3 cellular contexts compared by ENCODE assay signal in genomic region chr14:23043749-23044148, GRCh38.
TF ChIP-seq lines count a peak whose summit lies in the region.

No MANE protein-coding gene starts in this region.

TF ChIP-seq in SK-N-SH, 30 proteins besides CTCF, POLR2A, EP300 and RAD21:
- no peak for TF ChIP-seq FOXJ3 (CRISPR knock-in tag; IDR thresholded peaks at IDR 0.05)
- no peak for TF ChIP-seq MAX (IDR thresholded peaks at IDR 0.05; ENCODE audit: low read depth)
- TF ChIP-seq, protein P1, sequence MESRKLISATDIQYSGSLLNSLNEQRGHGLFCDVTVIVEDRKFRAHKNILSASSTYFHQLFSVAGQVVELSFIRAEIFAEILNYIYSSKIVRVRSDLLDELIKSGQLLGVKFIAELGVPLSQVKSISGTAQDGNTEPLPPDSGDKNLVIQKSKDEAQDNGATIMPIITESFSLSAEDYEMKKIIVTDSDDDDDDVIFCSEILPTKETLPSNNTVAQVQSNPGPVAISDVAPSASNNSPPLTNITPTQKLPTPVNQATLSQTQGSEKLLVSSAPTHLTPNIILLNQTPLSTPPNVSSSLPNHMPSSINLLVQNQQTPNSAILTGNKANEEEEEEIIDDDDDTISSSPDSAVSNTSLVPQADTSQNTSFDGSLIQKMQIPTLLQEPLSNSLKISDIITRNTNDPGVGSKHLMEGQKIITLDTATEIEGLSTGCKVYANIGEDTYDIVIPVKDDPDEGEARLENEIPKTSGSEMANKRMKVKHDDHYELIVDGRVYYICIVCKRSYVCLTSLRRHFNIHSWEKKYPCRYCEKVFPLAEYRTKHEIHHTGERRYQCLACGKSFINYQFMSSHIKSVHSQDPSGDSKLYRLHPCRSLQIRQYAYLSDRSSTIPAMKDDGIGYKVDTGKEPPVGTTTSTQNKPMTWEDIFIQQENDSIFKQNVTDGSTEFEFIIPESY (IDR thresholded peaks at IDR 0.05; ENCODE audit: borderline replicate concordance, low read depth), result no peak
- no peak for TF ChIP-seq TCF12 (IDR thresholded peaks at IDR 0.05)
- no peak for TF ChIP-seq NRF1 (IDR thresholded peaks at IDR 0.05; ENCODE audit: low read depth, low read length)
- no peak for TF ChIP-seq USF1 (IDR thresholded peaks at IDR 0.05; ENCODE audit: borderline replicate concordance, low read depth)
- no peak for TF ChIP-seq SIN3A (IDR thresholded peaks at IDR 0.05; ENCODE audit: borderline replicate concordance, low read depth, low read length)
- TF ChIP-seq, protein P2, sequence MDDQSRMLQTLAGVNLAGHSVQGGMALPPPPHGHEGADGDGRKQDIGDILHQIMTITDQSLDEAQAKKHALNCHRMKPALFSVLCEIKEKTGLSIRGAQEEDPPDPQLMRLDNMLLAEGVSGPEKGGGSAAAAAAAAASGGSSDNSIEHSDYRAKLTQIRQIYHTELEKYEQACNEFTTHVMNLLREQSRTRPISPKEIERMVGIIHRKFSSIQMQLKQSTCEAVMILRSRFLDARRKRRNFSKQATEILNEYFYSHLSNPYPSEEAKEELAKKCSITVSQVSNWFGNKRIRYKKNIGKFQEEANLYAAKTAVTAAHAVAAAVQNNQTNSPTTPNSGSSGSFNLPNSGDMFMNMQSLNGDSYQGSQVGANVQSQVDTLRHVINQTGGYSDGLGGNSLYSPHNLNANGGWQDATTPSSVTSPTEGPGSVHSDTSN (IDR thresholded peaks at IDR 0.05), result no peak
- TF ChIP-seq RFX5 (IDR thresholded peaks at IDR 0.05; ENCODE audit: low read length), result no peak
- TF ChIP-seq RXRA (IDR thresholded peaks at IDR 0.05; ENCODE audit: borderline replicate concordance, low read depth), result no peak
- no peak for TF ChIP-seq SMC3 (IDR thresholded peaks at IDR 0.05; ENCODE audit: low read depth, low read length)
- TF ChIP-seq MXI1 (IDR thresholded peaks at IDR 0.05; ENCODE audit: low read depth, low read length), result no peak
- no peak for TF ChIP-seq CHD2 (IDR thresholded peaks at IDR 0.05; ENCODE audit: low read length, partially characterized antibody)
- no peak for TF ChIP-seq NFIC (IDR thresholded peaks at IDR 0.05; ENCODE audit: borderline replicate concordance)
- no peak for TF ChIP-seq TEAD4 (IDR thresholded peaks at IDR 0.05; ENCODE audit: borderline replicate concordance, insufficient read depth)
- no peak for TF ChIP-seq GABPA (IDR thresholded peaks at IDR 0.05; ENCODE audit: low read depth)
- TF ChIP-seq EZH2phosphoT487 (IDR thresholded peaks at IDR 0.05; ENCODE audit: borderline replicate concordance, low read depth), result no peak
- TF ChIP-seq RCOR1 (IDR thresholded peaks at IDR 0.05; ENCODE audit: low read length), result no peak
TF ChIP-seq in SK-N-SH: peak in this region for 0.

TF ChIP-seq in SK-N-SH treated with all-trans-retinoic acid at 6 μM for 48 hours, 23 proteins besides CTCF, POLR2A, EP300 and RAD21:
- TF ChIP-seq ISL1 (CRISPR knock-in tag; IDR thresholded peaks at IDR 0.05) (no peak), TOX (CRISPR knock-in tag; IDR thresholded peaks at IDR 0.05; ENCODE audit: borderline replicate concordance) (no peak), ZNF565 (CRISPR knock-in tag; conservative IDR thresholded peaks at IDR 0.05; ENCODE audit: low read depth) (no peak), OSR1 (CRISPR knock-in tag; IDR thresholded peaks at IDR 0.05) (no peak), ZFP3 (CRISPR knock-in tag; IDR thresholded peaks at IDR 0.05) (no peak), SNAI2 (CRISPR knock-in tag; IDR thresholded peaks at IDR 0.05) (no peak)
- TF ChIP-seq, protein P3, sequence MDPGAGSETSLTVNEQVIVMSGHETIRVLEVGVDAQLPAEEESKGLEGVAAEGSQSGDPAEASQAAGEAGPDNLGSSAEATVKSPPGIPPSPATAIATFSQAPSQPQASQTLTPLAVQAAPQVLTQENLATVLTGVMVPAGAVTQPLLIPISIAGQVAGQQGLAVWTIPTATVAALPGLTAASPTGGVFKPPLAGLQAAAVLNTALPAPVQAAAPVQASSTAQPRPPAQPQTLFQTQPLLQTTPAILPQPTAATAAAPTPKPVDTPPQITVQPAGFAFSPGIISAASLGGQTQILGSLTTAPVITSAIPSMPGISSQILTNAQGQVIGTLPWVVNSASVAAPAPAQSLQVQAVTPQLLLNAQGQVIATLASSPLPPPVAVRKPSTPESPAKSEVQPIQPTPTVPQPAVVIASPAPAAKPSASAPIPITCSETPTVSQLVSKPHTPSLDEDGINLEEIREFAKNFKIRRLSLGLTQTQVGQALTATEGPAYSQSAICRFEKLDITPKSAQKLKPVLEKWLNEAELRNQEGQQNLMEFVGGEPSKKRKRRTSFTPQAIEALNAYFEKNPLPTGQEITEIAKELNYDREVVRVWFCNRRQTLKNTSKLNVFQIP (CRISPR knock-in tag; IDR thresholded peaks at IDR 0.05; ENCODE audit: borderline replicate concordance, low read depth), result no peak
- TF ChIP-seq, protein P4, sequence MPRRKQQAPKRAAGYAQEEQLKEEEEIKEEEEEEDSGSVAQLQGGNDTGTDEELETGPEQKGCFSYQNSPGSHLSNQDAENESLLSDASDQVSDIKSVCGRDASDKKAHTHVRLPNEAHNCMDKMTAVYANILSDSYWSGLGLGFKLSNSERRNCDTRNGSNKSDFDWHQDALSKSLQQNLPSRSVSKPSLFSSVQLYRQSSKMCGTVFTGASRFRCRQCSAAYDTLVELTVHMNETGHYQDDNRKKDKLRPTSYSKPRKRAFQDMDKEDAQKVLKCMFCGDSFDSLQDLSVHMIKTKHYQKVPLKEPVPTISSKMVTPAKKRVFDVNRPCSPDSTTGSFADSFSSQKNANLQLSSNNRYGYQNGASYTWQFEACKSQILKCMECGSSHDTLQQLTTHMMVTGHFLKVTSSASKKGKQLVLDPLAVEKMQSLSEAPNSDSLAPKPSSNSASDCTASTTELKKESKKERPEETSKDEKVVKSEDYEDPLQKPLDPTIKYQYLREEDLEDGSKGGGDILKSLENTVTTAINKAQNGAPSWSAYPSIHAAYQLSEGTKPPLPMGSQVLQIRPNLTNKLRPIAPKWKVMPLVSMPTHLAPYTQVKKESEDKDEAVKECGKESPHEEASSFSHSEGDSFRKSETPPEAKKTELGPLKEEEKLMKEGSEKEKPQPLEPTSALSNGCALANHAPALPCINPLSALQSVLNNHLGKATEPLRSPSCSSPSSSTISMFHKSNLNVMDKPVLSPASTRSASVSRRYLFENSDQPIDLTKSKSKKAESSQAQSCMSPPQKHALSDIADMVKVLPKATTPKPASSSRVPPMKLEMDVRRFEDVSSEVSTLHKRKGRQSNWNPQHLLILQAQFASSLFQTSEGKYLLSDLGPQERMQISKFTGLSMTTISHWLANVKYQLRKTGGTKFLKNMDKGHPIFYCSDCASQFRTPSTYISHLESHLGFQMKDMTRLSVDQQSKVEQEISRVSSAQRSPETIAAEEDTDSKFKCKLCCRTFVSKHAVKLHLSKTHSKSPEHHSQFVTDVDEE (CRISPR knock-in tag; IDR thresholded peaks at IDR 0.05), result no peak
TF ChIP-seq in SK-N-SH treated with all-trans-retinoic acid at 6 μM for 48 hours: peak in this region for 0.

TF ChIP-seq in endothelial cell of umbilical vein, 7 proteins besides CTCF, POLR2A, EP300 and RAD21:
- TF ChIP-seq MYC (IDR thresholded peaks at IDR 0.05; ENCODE audit: low read depth, low read length) (no peak), MAX (IDR thresholded peaks at IDR 0.05; ENCODE audit: insufficient read depth, insufficient read length) (no peak), FOS (IDR thresholded peaks at IDR 0.05; ENCODE audit: borderline replicate concordance, insufficient read depth, low read length) (no peak), EZH2 (IDR thresholded peaks at IDR 0.05; ENCODE audit: borderline replicate concordance, low read depth, low read length, severe bottlenecking) (no peak), JUN (IDR thresholded peaks at IDR 0.05; ENCODE audit: borderline replicate concordance, insufficient read depth, insufficient read length, low read depth) (no peak), POLR2AphosphoS5 (IDR thresholded peaks at IDR 0.05; ENCODE audit: insufficient read depth, low read depth, low read length) (no peak), GATA2 (IDR thresholded peaks at IDR 0.05; ENCODE audit: insufficient read depth, insufficient read length, low read depth, low read length) (no peak)
